2 cellular contexts compared by ENCODE assay signal in genomic region chr7:64521409-64521984, GRCh38.
TF ChIP-seq lines count a peak whose summit lies in the region.

No MANE protein-coding gene starts in this region.

TF ChIP-seq in HEK293, 187 proteins besides CTCF, POLR2A, EP300 and RAD21 (continued from another document):
- TF ChIP-seq ZNF274 (IDR thresholded peaks at IDR 0.05; ENCODE audit: low read length), result no peak
- TF ChIP-seq ZNF274 (tag by site-specific recombination; IDR thresholded peaks at IDR 0.05; ENCODE audit: borderline replicate concordance), result peak; percentile 55; the same call in 1 of the 2 replicates

TF ChIP-seq in liver, 16 proteins besides CTCF, POLR2A, EP300 and RAD21:
- no peak for TF ChIP-seq ZBTB33 (IDR thresholded peaks at IDR 0.05)
- TF ChIP-seq EGR1 (IDR thresholded peaks at IDR 0.05; ENCODE audit: low read depth in 2 of 2), result no peak
- TF ChIP-seq TAF1 (conservative IDR thresholded peaks at IDR 0.05), result no peak
- TF ChIP-seq HNF4G (IDR thresholded peaks at IDR 0.05), result no peak
- TF ChIP-seq, protein P1, sequence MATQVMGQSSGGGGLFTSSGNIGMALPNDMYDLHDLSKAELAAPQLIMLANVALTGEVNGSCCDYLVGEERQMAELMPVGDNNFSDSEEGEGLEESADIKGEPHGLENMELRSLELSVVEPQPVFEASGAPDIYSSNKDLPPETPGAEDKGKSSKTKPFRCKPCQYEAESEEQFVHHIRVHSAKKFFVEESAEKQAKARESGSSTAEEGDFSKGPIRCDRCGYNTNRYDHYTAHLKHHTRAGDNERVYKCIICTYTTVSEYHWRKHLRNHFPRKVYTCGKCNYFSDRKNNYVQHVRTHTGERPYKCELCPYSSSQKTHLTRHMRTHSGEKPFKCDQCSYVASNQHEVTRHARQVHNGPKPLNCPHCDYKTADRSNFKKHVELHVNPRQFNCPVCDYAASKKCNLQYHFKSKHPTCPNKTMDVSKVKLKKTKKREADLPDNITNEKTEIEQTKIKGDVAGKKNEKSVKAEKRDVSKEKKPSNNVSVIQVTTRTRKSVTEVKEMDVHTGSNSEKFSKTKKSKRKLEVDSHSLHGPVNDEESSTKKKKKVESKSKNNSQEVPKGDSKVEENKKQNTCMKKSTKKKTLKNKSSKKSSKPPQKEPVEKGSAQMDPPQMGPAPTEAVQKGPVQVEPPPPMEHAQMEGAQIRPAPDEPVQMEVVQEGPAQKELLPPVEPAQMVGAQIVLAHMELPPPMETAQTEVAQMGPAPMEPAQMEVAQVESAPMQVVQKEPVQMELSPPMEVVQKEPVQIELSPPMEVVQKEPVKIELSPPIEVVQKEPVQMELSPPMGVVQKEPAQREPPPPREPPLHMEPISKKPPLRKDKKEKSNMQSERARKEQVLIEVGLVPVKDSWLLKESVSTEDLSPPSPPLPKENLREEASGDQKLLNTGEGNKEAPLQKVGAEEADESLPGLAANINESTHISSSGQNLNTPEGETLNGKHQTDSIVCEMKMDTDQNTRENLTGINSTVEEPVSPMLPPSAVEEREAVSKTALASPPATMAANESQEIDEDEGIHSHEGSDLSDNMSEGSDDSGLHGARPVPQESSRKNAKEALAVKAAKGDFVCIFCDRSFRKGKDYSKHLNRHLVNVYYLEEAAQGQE (IDR thresholded peaks at IDR 0.05), result no peak
- no peak for TF ChIP-seq HNF4A (conservative IDR thresholded peaks at IDR 0.05)
- no peak for TF ChIP-seq NR2F2 (IDR thresholded peaks at IDR 0.05)
- TF ChIP-seq GABPA (IDR thresholded peaks at IDR 0.05 in 1 of 2, conservative IDR thresholded peaks at IDR 0.05 in 1 of 2), result no peak
- TF ChIP-seq RXRA (IDR thresholded peaks at IDR 0.05), result no peak
- TF ChIP-seq FOXA1 (IDR thresholded peaks at IDR 0.05), result no peak
